In genomic region chr11:132943737-132944556, GRCh38 we compare ENCODE assay signal across 11 cellular contexts.
DNase-seq lines count a peak whose midpoint lies in the region; ATAC-seq, FAIRE-seq and TF ChIP-seq lines count a peak whose summit lies in the region.
"Had no signal": no experiment of that assay in that cellular context is flagged by ENCODE, and none has a peak within 500 bp of the region (broad histone marks: within the 10 kb centered on the region; RNA-seq: fewer than 3 reads in every experiment).

No MANE protein-coding gene starts in this region.

- H4K91ac ChIP-seq in neuronal stem cell (ENCODE audit: low read depth, low read length, poor library complexity), result no peak overlapping the region

- ATAC-seq in esophagus mucosa (peak; percentile 49), HG03045 (IDR thresholded peaks at IDR 0.05; ENCODE audit: unreplicated experiment) (no peak)
- ATAC-seq in activated T-helper 17 cell treated with anti-CD3 and anti-CD28 coated beads, Interleukin-2, amount 50 U/mL, for 72 hours (replicated peaks), result no peak

- H2AK5ac ChIP-seq in neuronal stem cell (ENCODE audit: low read depth, low read length), result no peak overlapping the region

- no peak for FAIRE-seq in GM12892 (lab: Jason Lieb, UNC)

- no peaks in the 10 kb centered on the region for H3K36me3 Mint-ChIP-seq in activated T-helper 17 cell treated with anti-CD3 and anti-CD28 coated beads, Interleukin-2, amount 50 U/mL, for 72 hours (ENCODE audit: low read depth)

- H3K4me3 ChIP-seq in MG63 (no peak overlapping the region), neuronal stem cell (ENCODE audit: low read length in 2 of 2) (peak overlapping the region; percentile 42 to 79)

- H3K36me3 ChIP-seq in MG63 (no peaks in the 10 kb centered on the region), neuronal stem cell (replicated peaks in 1 of 2; ENCODE audit: control insufficient read depth in 2 of 2, insufficient read depth in 2 of 2, low read length in 2 of 2) (no peaks in the 10 kb centered on the region)

- H2BK12ac ChIP-seq in neuronal stem cell (ENCODE audit: low read length), result no peak overlapping the region

- H3K4me2 ChIP-seq in neuronal stem cell (ENCODE audit: insufficient read depth, low read length, poor library complexity, severe bottlenecking), result peak overlapping the region; percentile 87

- no peak overlapping the region for H3K4me3 Mint-ChIP-seq in activated T-helper 17 cell treated with anti-CD3 and anti-CD28 coated beads, Interleukin-2, amount 50 U/mL, for 72 hours
- H3K4me3 Mint-ChIP-seq: T-helper 2 cell treated with Interferon-gamma antibody and Interleukin-4, amounts not matched to agents 5 μg/mL and 100 μg/mL, for 36 hours had no signal

- no peaks in the 10 kb centered on the region for H3K9me3 Mint-ChIP-seq in activated T-helper 17 cell treated with anti-CD3 and anti-CD28 coated beads, Interleukin-2, amount 50 U/mL, for 72 hours
- H3K9me3 Mint-ChIP-seq: T-helper 2 cell treated with Interferon-gamma antibody and Interleukin-4, amounts not matched to agents 5 μg/mL and 100 μg/mL, for 36 hours had no signal

- H3K27me3 Mint-ChIP-seq in activated T-helper 17 cell treated with anti-CD3 and anti-CD28 coated beads, Interleukin-2, amount 50 U/mL, for 72 hours, result peaks cover 40% of the 10 kb centered on the region

- H3K9ac ChIP-seq in neuronal stem cell (ENCODE audit: low read depth, low read length, poor library complexity), result peak overlapping the region; percentile 72

- no peak overlapping the region for H2BK15ac ChIP-seq in neuronal stem cell (ENCODE audit: low read length)

- H3K27me3 ChIP-seq in MG63 (peaks cover 20% of the 10 kb centered on the region), neuronal stem cell (ENCODE audit: control insufficient read depth in 3 of 3, insufficient read depth in 3 of 3, low read depth in 1 of 3, low read length in 3 of 3) (peaks cover 0 to 55% (median 19%) of the 10 kb centered on the region in 3 experiments)

- no peak overlapping the region for H3K4ac ChIP-seq in neuronal stem cell (ENCODE audit: low read length)

- H3K27ac Mint-ChIP-seq in activated T-helper 17 cell treated with anti-CD3 and anti-CD28 coated beads, Interleukin-2, amount 50 U/mL, for 72 hours, result no peak overlapping the region
- H3K27ac Mint-ChIP-seq: T-helper 2 cell treated with Interferon-gamma antibody and Interleukin-4, amounts not matched to agents 5 μg/mL and 100 μg/mL, for 36 hours had no signal

- peaks cover 2 to 9% of the 10 kb centered on the region in 2 donors for H3K4me1 ChIP-seq in neuronal stem cell (ENCODE audit: control insufficient read depth in 2 of 2, insufficient read depth in 1 of 2, low read depth in 1 of 2, low read length in 2 of 2)

- no peaks in the 10 kb centered on the region for H3K4me1 Mint-ChIP-seq in activated T-helper 17 cell treated with anti-CD3 and anti-CD28 coated beads, Interleukin-2, amount 50 U/mL, for 72 hours

- H3K14ac ChIP-seq in neuronal stem cell (ENCODE audit: low read length), result no peak overlapping the region

- H4K8ac ChIP-seq in neuronal stem cell (ENCODE audit: low read depth, low read length), result no peak overlapping the region

- peak; percentile 11 for DNase-seq in COR-L47 (lab: John Stamatoyannopoulos, UW)
- peak; percentile 9 for DNase-seq in MG63
- peak; percentile 27 for DNase-seq in neuronal stem cell (ENCODE audit: low spot score)
- DNase-seq in GM12892 (ENCODE audit: insufficient read length), result no peak
- DNase-seq in NOMO-1 treated with DMSO at 0.1 percent for 48 hours (lab: John Stamatoyannopoulos, UW; ENCODE audit: unreplicated experiment), result no peak
- DNase-seq: NCI-H1930 had no signal

- H3K27ac ChIP-seq in neuronal stem cell (replicated peaks; ENCODE audit: low read length), result no peak overlapping the region
- H3K27ac ChIP-seq: epithelial cell of prostate had no signal

- H3K9me3 ChIP-seq in MG63 (no peaks in the 10 kb centered on the region), neuronal stem cell (replicated peaks in 1 of 2; ENCODE audit: control insufficient read depth in 2 of 2, insufficient read depth in 1 of 2, low read depth in 1 of 2, low read length in 2 of 2) (no peaks in the 10 kb centered on the region)

- no peak overlapping the region for H2BK5ac ChIP-seq in neuronal stem cell (ENCODE audit: low read length)

- H3K18ac ChIP-seq in neuronal stem cell (ENCODE audit: low read length), result peak overlapping the region; percentile 83

- H2AFZ ChIP-seq in neuronal stem cell (ENCODE audit: low read length), result peak overlapping the region; percentile 88

- H3K23ac ChIP-seq in neuronal stem cell (ENCODE audit: low read depth, low read length, poor library complexity), result no peak overlapping the region

- no peak overlapping the region for H2BK120ac ChIP-seq in neuronal stem cell (ENCODE audit: low read depth, low read length)

- H3K79me1 ChIP-seq in neuronal stem cell (ENCODE audit: low read depth, low read length), result no peaks in the 10 kb centered on the region

- no CpG with 5 or more reads among the region's 100 CpGs for WGBS in neuronal stem cell (ENCODE audit: extremely low coverage in 2 of 2, insufficient read length in 2 of 2, insufficient replicate concordance in 1 of 2), 2 donors

- TF ChIP-seq POLR2A in GM12892 (IDR thresholded peaks at IDR 0.05; ENCODE audit: low read depth, low read length), result no peak

Comparison
In these comparisons a context has a peak if more than half of its experiments do, and no peak if none do; other contexts are left out.
1. DNase-seq: peak in COR-L47 (single experiment), MG63 (single experiment) and neuronal stem cell (single experiment); none in GM12892 (single experiment) and NOMO-1 treated with DMSO at 0.1 percent for 48 hours (single experiment).